ENCODE assay signal across 8 cellular contexts in the genomic region with DNA sequence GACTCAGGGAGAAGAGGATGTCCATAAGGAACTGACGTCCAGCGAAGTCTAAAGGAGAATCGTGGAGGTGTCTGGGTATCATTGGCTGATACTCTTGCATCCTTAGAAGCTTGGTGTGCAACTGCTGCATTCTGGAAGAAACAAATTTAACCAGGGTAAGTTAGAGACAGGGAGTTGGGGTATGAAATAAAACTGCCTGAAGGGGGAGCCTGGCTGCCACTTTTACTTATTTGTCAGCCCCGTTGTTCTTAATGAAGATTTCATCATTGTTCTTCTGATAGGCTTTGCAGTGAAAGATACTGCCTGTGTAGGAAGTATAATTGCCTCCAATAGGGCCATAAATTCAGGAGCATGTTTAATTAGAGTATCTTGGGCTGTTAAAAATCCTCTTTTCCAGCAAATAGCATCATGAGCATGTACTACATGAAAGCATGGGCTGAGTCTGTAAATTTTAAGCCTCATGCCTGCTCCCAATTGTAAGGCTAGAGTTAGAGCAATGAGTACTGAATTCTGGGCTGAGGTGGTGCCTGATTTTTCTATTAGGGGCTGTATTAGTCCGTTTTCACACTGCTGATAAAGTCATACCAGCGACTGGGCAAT.
A peak's percentile ranks its signal among the peaks of the same experiment; 100 is the strongest.
DNase-seq lines count a peak whose midpoint lies in the region; ATAC-seq and TF ChIP-seq lines count a peak whose summit lies in the region.

No MANE protein-coding gene starts in this region.

- H3K4me3 ChIP-seq in RWPE2 (ENCODE audit: severe bottlenecking) (no peak overlapping the region), choroid plexus epithelial cell (ENCODE audit: low read depth, low read length) (no peak overlapping the region)

- peak; percentile 60 for ATAC-seq in GM19328 (IDR thresholded peaks at IDR 0.05; ENCODE audit: unreplicated experiment)
- ATAC-seq in HG03520 (IDR thresholded peaks at IDR 0.05; ENCODE audit: unreplicated experiment) = peak; percentile 88
- ATAC-seq in RWPE2 (ENCODE audit: low read depth) = peak; percentile 73

- no peaks in the 10 kb centered on the region for H3K27me3 ChIP-seq in RWPE2 (ENCODE audit: insufficient read depth, poor library complexity, severe bottlenecking)

- TF ChIP-seq CTCF in RWPE2 (IDR thresholded peaks at IDR 0.05; ENCODE audit: poor library complexity, severe bottlenecking) (peak; percentile 82), choroid plexus epithelial cell (conservative IDR thresholded peaks at IDR 0.05; ENCODE audit: low read depth, low read length) (peak; percentile 85)

- no peaks in the 10 kb centered on the region for H3K4me1 ChIP-seq in RWPE2 (ENCODE audit: insufficient read depth, poor library complexity, severe bottlenecking)

- H3K27ac ChIP-seq in RWPE2 (ENCODE audit: poor library complexity, severe bottlenecking) = no peak overlapping the region

- peak; percentile 33 for DNase-seq in COR-L47 (lab: John Stamatoyannopoulos, UW)
- no peak for DNase-seq in RWPE2 (ENCODE audit: low spot score)
- DNase-seq in choroid plexus epithelial cell (ENCODE audit: low read depth) = peak; percentile 85
- peak; percentile 77 for DNase-seq in myocyte (ENCODE audit: low read depth)
- no peak for DNase-seq in superior temporal gyrus (ENCODE audit: extremely low spot score)
- DNase-seq in AG08396 (ENCODE audit: low spot score) = no peak

- no peaks in the 10 kb centered on the region for H3K9me3 ChIP-seq in RWPE2 (ENCODE audit: severe bottlenecking)

- H3K36me3 ChIP-seq in RWPE2 (ENCODE audit: low read depth) = no peaks in the 10 kb centered on the region

Comparison
In these comparisons a context has a peak if more than half of its experiments do, and no peak if none do; other contexts are left out.
1. DNase-seq: peak in COR-L47 (single experiment), choroid plexus epithelial cell (single experiment) and myocyte (single experiment); none in RWPE2 (single experiment), superior temporal gyrus (single experiment) and AG08396 (single experiment).
2. Peak in every context shown above with its lines, with median percentiles within 50 percentile points of each other: ATAC-seq.